26 cellular contexts compared by ENCODE assay signal in genomic region chr3:115930922-115931321, GRCh38.
A peak's percentile ranks its signal among the peaks of the same experiment; 100 is the strongest.
DNase-seq lines count a peak whose midpoint lies in the region; ATAC-seq and TF ChIP-seq lines count a peak whose summit lies in the region.
"Had no signal": no experiment of that assay in that cellular context is flagged by ENCODE, and none has a peak within 500 bp of the region (broad histone marks: within the 10 kb centered on the region; RNA-seq: fewer than 3 reads in every experiment).

No MANE protein-coding gene starts in this region.

- no peaks in the 10 kb centered on the region for H4K20me1 ChIP-seq in OCI-LY3 (ENCODE audit: insufficient read depth, low read length)

- no peaks in the 10 kb centered on the region for H3K79me2 ChIP-seq in OCI-LY3 (ENCODE audit: low read length)

- H3K4me3 ChIP-seq in GM12865 (ENCODE audit: low read depth, low read length) (no peak overlapping the region), OCI-LY3 (ENCODE audit: low read length) (0 out of 2 replicates have a peak overlapping the region, but pooled peaks have one; percentile 1)
- H3K4me3 ChIP-seq: ascending aorta had no signal

- H3K36me3 Mint-ChIP-seq in natural killer cell treated with Interleukin-12 subunit alpha and Interleukin-12 subunit beta and Interleukin-15 and Interleukin-18, amount 100 ng/mL, for 72 hours: no peaks in the 10 kb centered on the region
- no peaks in the 10 kb centered on the region for H3K36me3 Mint-ChIP-seq in glutamatergic neuron (ENCODE audit: unreplicated experiment)
- H3K36me3 Mint-ChIP-seq: activated naive CD4-positive, alpha-beta T cell treated with anti-CD3 and anti-CD28 coated beads, Interleukin-2, amount 50 U/mL, for 24 hours; CD8-positive, alpha-beta T cell; type B pancreatic cell had no signal

- ATAC-seq in GM19351 (IDR thresholded peaks at IDR 0.05; ENCODE audit: unreplicated experiment) (peak; percentile 42), HG02759 (IDR thresholded peaks at IDR 0.05; ENCODE audit: unreplicated experiment) (peak; percentile 78), GM21737 (IDR thresholded peaks at IDR 0.05; ENCODE audit: unreplicated experiment) (no peak)
- no peak for ATAC-seq in natural killer cell treated with Interleukin-12 subunit alpha and Interleukin-12 subunit beta and Interleukin-15 and Interleukin-18, amount 100 ng/mL, for 72 hours
- ATAC-seq: CD8-positive, alpha-beta T cell; right cardiac atrium; SK-N-SH treated with all-trans-retinoic acid at 6 μM for 48 hours had no signal

- H3K4me3 Mint-ChIP-seq in natural killer cell treated with Interleukin-12 subunit alpha and Interleukin-12 subunit beta and Interleukin-15 and Interleukin-18, amount 100 ng/mL, for 72 hours: no peak overlapping the region
- H3K4me3 Mint-ChIP-seq in glutamatergic neuron (ENCODE audit: unreplicated experiment): no peak overlapping the region
- H3K4me3 Mint-ChIP-seq: activated naive CD4-positive, alpha-beta T cell treated with anti-CD3 and anti-CD28 coated beads, Interleukin-2, amount 50 U/mL, for 24 hours; CD8-positive, alpha-beta T cell; central memory CD8-positive, alpha-beta T cell; type B pancreatic cell had no signal

- H3K27me3 ChIP-seq in OCI-LY3 (ENCODE audit: low read depth, low read length): peaks cover 14% of the 10 kb centered on the region; the same call in 1 of the 2 replicates
- H3K27me3 ChIP-seq: ascending aorta had no signal

- H3K4me1 ChIP-seq in OCI-LY3 (ENCODE audit: low read length): peaks cover 71% of the 10 kb centered on the region
- H3K4me1 ChIP-seq: ascending aorta had no signal

- H3K27ac Mint-ChIP-seq in natural killer cell treated with Interleukin-12 subunit alpha and Interleukin-12 subunit beta and Interleukin-15 and Interleukin-18, amount 100 ng/mL, for 72 hours: no peak overlapping the region
- H3K27ac Mint-ChIP-seq in glutamatergic neuron (ENCODE audit: unreplicated experiment): no peak overlapping the region
- H3K27ac Mint-ChIP-seq: activated naive CD4-positive, alpha-beta T cell treated with anti-CD3 and anti-CD28 coated beads, Interleukin-2, amount 50 U/mL, for 24 hours; CD8-positive, alpha-beta T cell; type B pancreatic cell had no signal

- no peaks in the 10 kb centered on the region for H3K36me3 ChIP-seq in OCI-LY3 (replicated peaks; ENCODE audit: low read depth, low read length)
- H3K36me3 ChIP-seq: ascending aorta had no signal

- TF ChIP-seq CTCF in GM12865 (IDR thresholded peaks at IDR 0.05; ENCODE audit: insufficient read depth, low read depth, low read length, missing control alignments) (no peak), OCI-LY3 (IDR thresholded peaks at IDR 0.05; ENCODE audit: low read depth, low read length) (no peak), glutamatergic neuron (IDR thresholded peaks at IDR 0.05; ENCODE audit: partially characterized antibody, unreplicated experiment) (no peak)

- peaks cover 11% of the 10 kb centered on the region for H3K9me3 Mint-ChIP-seq in natural killer cell treated with Interleukin-12 subunit alpha and Interleukin-12 subunit beta and Interleukin-15 and Interleukin-18, amount 100 ng/mL, for 72 hours
- peaks cover 3% of the 10 kb centered on the region for H3K9me3 Mint-ChIP-seq in glutamatergic neuron (ENCODE audit: unreplicated experiment)
- H3K9me3 Mint-ChIP-seq: activated naive CD4-positive, alpha-beta T cell treated with anti-CD3 and anti-CD28 coated beads, Interleukin-2, amount 50 U/mL, for 24 hours; type B pancreatic cell had no signal

- H3K9ac ChIP-seq in OCI-LY3 (ENCODE audit: low read length): no peak overlapping the region; the same call in 1 of the 2 replicates

- no peaks in the 10 kb centered on the region for H3K27me3 Mint-ChIP-seq in natural killer cell treated with Interleukin-12 subunit alpha and Interleukin-12 subunit beta and Interleukin-15 and Interleukin-18, amount 100 ng/mL, for 72 hours
- H3K27me3 Mint-ChIP-seq in glutamatergic neuron (ENCODE audit: unreplicated experiment): no peaks in the 10 kb centered on the region
- H3K27me3 Mint-ChIP-seq: type B pancreatic cell had no signal

- H3K4me2 ChIP-seq in OCI-LY3 (ENCODE audit: low read length): peak overlapping the region; percentile 49

- DNase-seq in GM12865 (ENCODE audit: low read depth) (peak; percentile 27), glutamatergic neuron (no peak), GM03348 (ENCODE audit: low spot score) (no peak)
- DNase-seq in natural killer cell treated with Interleukin-12 subunit alpha and Interleukin-12 subunit beta and Interleukin-15 and Interleukin-18, amount 100 ng/mL, for 72 hours (ENCODE audit: low spot score): no peak
- DNase-seq: activated CD4-positive, CD25-positive, alpha-beta regulatory T cell; activated T-cell treated with anti-CD3 and anti-CD28 coated beads, Interleukin-2, amount 50 U/mL, for 48 hours; CD8-positive, alpha-beta T cell; DMS53; foreskin melanocyte; hippocampal formation; islet precursor cell; NCI-H187 treated with DMSO at 0.1 percent for 48 hours; NCI-H345; right cardiac atrium; RPMI8226; stimulated activated CD8-positive, alpha-beta memory T cell treated with anti-CD3 and anti-CD28 coated beads, Interleukin-4, amount 100 ng/mL, for 48 hours had no signal

- no peak overlapping the region for H2AFZ ChIP-seq in OCI-LY3 (ENCODE audit: low read depth, low read length)

- H3K9me3 ChIP-seq in OCI-LY3 (ENCODE audit: insufficient read depth, low read length): no peaks in the 10 kb centered on the region
- H3K9me3 ChIP-seq: ascending aorta had no signal

- H3K4me1 Mint-ChIP-seq in natural killer cell treated with Interleukin-12 subunit alpha and Interleukin-12 subunit beta and Interleukin-15 and Interleukin-18, amount 100 ng/mL, for 72 hours (ENCODE audit: low read depth in 2 of 2): no peaks in the 10 kb centered on the region
- H3K4me1 Mint-ChIP-seq in glutamatergic neuron (ENCODE audit: low read depth, unreplicated experiment): peaks cover 26% of the 10 kb centered on the region
- H3K4me1 Mint-ChIP-seq: activated naive CD4-positive, alpha-beta T cell treated with anti-CD3 and anti-CD28 coated beads, Interleukin-2, amount 50 U/mL, for 24 hours; central memory CD8-positive, alpha-beta T cell had no signal

- peak overlapping the region; percentile 18 for H3K27ac ChIP-seq in OCI-LY3 (ENCODE audit: low read length)
- H3K27ac ChIP-seq: ascending aorta, epithelial cell of prostate had no signal

Comparison
In these comparisons a context has a peak if more than half of its experiments do, and no peak if none do; other contexts are left out.
1. ATAC-seq: peak in GM19351 (single experiment) and HG02759 (single experiment); none in GM21737 (single experiment) and natural killer cell treated with Interleukin-12 subunit alpha and Interleukin-12 subunit beta and Interleukin-15 and Interleukin-18, amount 100 ng/mL, for 72 hours (0 of 2).